6 cellular contexts compared by ENCODE assay signal in genomic region chr1:186228751-186229150, GRCh38.
"Had no signal": no experiment of that assay in that cellular context is flagged by ENCODE, and none has a peak within 500 bp of the region (broad histone marks: within the 10 kb centered on the region; RNA-seq: fewer than 3 reads in every experiment).

No MANE protein-coding gene starts in this region.

- ATAC-seq: K562 had no signal

- H3K4me3 ChIP-seq: GM23248, K562 had no signal

- DNase-seq: GM23248, GOT3, H9, HCEC 1CT, IMR-90 had no signal

- H2AFZ ChIP-seq: GM23248 had no signal

- H3K27ac ChIP-seq: GM23248 had no signal
